ENCODE assay signal across 8 cellular contexts in genomic region chr12:120228291-120229070, GRCh38. TPM values are rescaled to one million over a fixed set of nuclear protein-coding genes. Genes with fewer than 3 reads are reported as not detected.
DNase-seq lines count a peak whose midpoint lies in the region; ATAC-seq, FAIRE-seq and TF ChIP-seq lines count a peak whose summit lies in the region.

No MANE protein-coding gene starts in this region.

- peak overlapping the region; percentile 88 for H3K27ac Mint-ChIP-seq in CD8-positive, alpha-beta T cell
- H3K27ac Mint-ChIP-seq in activated T-helper 17 cell treated with anti-CD3 and anti-CD28 coated beads, Interleukin-2, amount 50 U/mL, for 72 hours = peak overlapping the region; percentile 75
- peak overlapping the region; percentile 61 to 91 (median 84) for H3K27ac Mint-ChIP-seq in naive thymus-derived CD8-positive, alpha-beta T cell
- H3K27ac Mint-ChIP-seq in stimulated activated naive B cell treated with anti-CD40 and anti-IgM and Interleukin-4, amounts not matched to agents 10 μg/mL and 1 μg/mL and 100 μg/mL, for 72 hours = no peak overlapping the region

- POLR2A ChIA-PET in CD8-positive, alpha-beta T cell (lab: Charles Lee) = interaction anchor here (0.6 to 9.7 kb wide), 10 partner anchors 12 to 63 kb away, joined by 3 to 150 read pairs (median 10); partner anchors contain the start of genes PXN, RNU4-1, RNU4-2 and RPLP0
- POLR2A ChIA-PET in naive thymus-derived CD8-positive, alpha-beta T cell (lab: Charles Lee) = interaction anchor here (0.6 to 10.4 kb wide), 10 partner anchors 9 to 111 kb away, joined by 3 to 211 read pairs (median 6); partner anchors contain the start of genes PXN, RNU4-1, RNU4-2 and RPLP0

- no peaks in the 10 kb centered on the region for H3K27me3 ChIP-seq in CD8-positive, alpha-beta T cell (ENCODE audit: insufficient read depth, low read length)

- H3K36me3 Mint-ChIP-seq in CD8-positive, alpha-beta T cell = peaks cover 28% of the 10 kb centered on the region
- peaks cover 13% of the 10 kb centered on the region for H3K36me3 Mint-ChIP-seq in activated T-helper 17 cell treated with anti-CD3 and anti-CD28 coated beads, Interleukin-2, amount 50 U/mL, for 72 hours (ENCODE audit: low read depth)
- H3K36me3 Mint-ChIP-seq in naive thymus-derived CD8-positive, alpha-beta T cell = peaks cover 0 to 13% (median 0%) of the 10 kb centered on the region in 3 donors
- no peaks in the 10 kb centered on the region for H3K36me3 Mint-ChIP-seq in stimulated activated naive B cell treated with anti-CD40 and anti-IgM and Interleukin-4, amounts not matched to agents 10 μg/mL and 1 μg/mL and 100 μg/mL, for 72 hours

- no peak overlapping the region for H3K27ac ChIP-seq in CD8-positive, alpha-beta T cell (ENCODE audit: low read depth, low read length)

- FAIRE-seq in RCC 7860 (lab: Jason Lieb, UNC) = no peak

- H3K4me1 Mint-ChIP-seq in CD8-positive, alpha-beta T cell (ENCODE audit: low read depth) = peaks cover 82% of the 10 kb centered on the region
- peaks cover 47% of the 10 kb centered on the region for H3K4me1 Mint-ChIP-seq in activated T-helper 17 cell treated with anti-CD3 and anti-CD28 coated beads, Interleukin-2, amount 50 U/mL, for 72 hours
- H3K4me1 Mint-ChIP-seq in naive thymus-derived CD8-positive, alpha-beta T cell = peaks cover 36 to 90% (median 84%) of the 10 kb centered on the region in 4 donors
- H3K4me1 Mint-ChIP-seq in stimulated activated naive B cell treated with anti-CD40 and anti-IgM and Interleukin-4, amounts not matched to agents 10 μg/mL and 1 μg/mL and 100 μg/mL, for 72 hours = peaks cover 48 to 69% of the 10 kb centered on the region in 2 donors

- peaks cover 15% of the 10 kb centered on the region for H3K36me3 ChIP-seq in CD8-positive, alpha-beta T cell (ENCODE audit: insufficient read depth, low read length)

- H3K4me3 ChIP-seq in CD8-positive, alpha-beta T cell (ENCODE audit: low read depth, low read length) = peak overlapping the region; percentile 30
- H3K4me3 ChIP-seq in fibroblast of mammary gland (ENCODE audit: control insufficient read depth, low read depth, low read length) = no peak overlapping the region

- H3K27me3 Mint-ChIP-seq in CD8-positive, alpha-beta T cell (ENCODE audit: low read depth) = no peaks in the 10 kb centered on the region
- no peaks in the 10 kb centered on the region for H3K27me3 Mint-ChIP-seq in activated T-helper 17 cell treated with anti-CD3 and anti-CD28 coated beads, Interleukin-2, amount 50 U/mL, for 72 hours
- no peaks in the 10 kb centered on the region for H3K27me3 Mint-ChIP-seq in naive thymus-derived CD8-positive, alpha-beta T cell
- peaks cover 35 to 57% of the 10 kb centered on the region in 2 donors for H3K27me3 Mint-ChIP-seq in stimulated activated naive B cell treated with anti-CD40 and anti-IgM and Interleukin-4, amounts not matched to agents 10 μg/mL and 1 μg/mL and 100 μg/mL, for 72 hours

- H3K4me3 Mint-ChIP-seq in CD8-positive, alpha-beta T cell = peak overlapping the region; percentile 47
- H3K4me3 Mint-ChIP-seq in activated T-helper 17 cell treated with anti-CD3 and anti-CD28 coated beads, Interleukin-2, amount 50 U/mL, for 72 hours = peak overlapping the region; percentile 76
- H3K4me3 Mint-ChIP-seq in naive thymus-derived CD8-positive, alpha-beta T cell = peak overlapping the region; percentile 56 to 83 (median 74)
- peak overlapping the region in 1 of 2 donors; percentile 36 for H3K4me3 Mint-ChIP-seq in stimulated activated naive B cell treated with anti-CD40 and anti-IgM and Interleukin-4, amounts not matched to agents 10 μg/mL and 1 μg/mL and 100 μg/mL, for 72 hours

- no peaks in the 10 kb centered on the region for H3K9me3 Mint-ChIP-seq in CD8-positive, alpha-beta T cell
- H3K9me3 Mint-ChIP-seq in activated T-helper 17 cell treated with anti-CD3 and anti-CD28 coated beads, Interleukin-2, amount 50 U/mL, for 72 hours = no peaks in the 10 kb centered on the region
- no peaks in the 10 kb centered on the region for H3K9me3 Mint-ChIP-seq in naive thymus-derived CD8-positive, alpha-beta T cell
- H3K9me3 Mint-ChIP-seq in stimulated activated naive B cell treated with anti-CD40 and anti-IgM and Interleukin-4, amounts not matched to agents 10 μg/mL and 1 μg/mL and 100 μg/mL, for 72 hours = no peaks in the 10 kb centered on the region

- peak; percentile 80 for TF ChIP-seq CTCF in CD8-positive, alpha-beta T cell (IDR thresholded peaks at IDR 0.05)
- TF ChIP-seq CTCF in LNCAP (IDR thresholded peaks at IDR 0.05) (peak; percentile 96), fibroblast of mammary gland (conservative IDR thresholded peaks at IDR 0.05; ENCODE audit: control insufficient read depth, insufficient read depth, low read depth, low read length) (peak; percentile 86)

- CTCF ChIA-PET in CD8-positive, alpha-beta T cell (lab: Charles Lee) = interaction anchor here (0.6 to 11.1 kb wide), 30 partner anchors 10 to 238 kb away, joined by 3 to 458 read pairs (median 4); partner anchors contain the start of genes PLA2G1B, PXN, RNU4-1 and RNU4-2

- peak; percentile 73 to 92 (median 89) for DNase-seq in CD8-positive, alpha-beta T cell
- DNase-seq in RCC 7860 (ENCODE audit: low spot score) (peak; percentile 69), fibroblast of mammary gland (ENCODE audit: low read depth) (peak; percentile 78)
- DNase-seq in naive thymus-derived CD8-positive, alpha-beta T cell = peak; percentile 78 to 94 (median 86)
- DNase-seq in stimulated activated naive B cell treated with anti-CD40 and anti-IgM and Interleukin-4, amounts not matched to agents 10 μg/mL and 1 μg/mL and 100 μg/mL, for 72 hours = peak; percentile 69

- peaks cover 81% of the 10 kb centered on the region for H3K4me1 ChIP-seq in CD8-positive, alpha-beta T cell (ENCODE audit: insufficient read depth, low read length)

- intact Hi-C loops in CD8-positive, alpha-beta T cell (cut with DNase I, micrococcal nuclease) = loop anchor here (1.0 kb wide), 5 partner anchors 20 to 63 kb away; partner anchors contain the start of genes PXN (in 2 of the 2), RNU4-2 (in 1 of the 2) and RPLP0 (in 1 of the 2)

- H3K9me3 ChIP-seq in CD8-positive, alpha-beta T cell (ENCODE audit: low read length) = no peaks in the 10 kb centered on the region

- ATAC-seq in CD8-positive, alpha-beta T cell = peak; percentile 73
- ATAC-seq in GM21515 (IDR thresholded peaks at IDR 0.05; ENCODE audit: unreplicated experiment) = peak; percentile 67
- peak; percentile 58 for ATAC-seq in activated T-helper 17 cell treated with anti-CD3 and anti-CD28 coated beads, Interleukin-2, amount 50 U/mL, for 72 hours (replicated peaks)
- peak; percentile 85 for ATAC-seq in naive thymus-derived CD8-positive, alpha-beta T cell
- ATAC-seq in stimulated activated naive B cell treated with anti-CD40 and anti-IgM and Interleukin-4, amounts not matched to agents 10 μg/mL and 1 μg/mL and 100 μg/mL, for 72 hours (replicated peaks) = peak; percentile 90

RNA-seq across cellular contexts. Expression of gene RPLP0, which starts 27.6 kb away (rescaled TPM):
- total RNA-seq in CD8-positive, alpha-beta T cell = 1,000 to 10,000 TPM; 2,094 to 2,102 TPM
- total RNA-seq in activated T-helper 17 cell treated with anti-CD3 and anti-CD28 coated beads, Interleukin-2, amount 50 U/mL, for 72 hours = 1,000 to 10,000 TPM; 3,687 to 4,380 TPM
- 1,000 to 10,000 TPM; 1,511 to 1,568 TPM for total RNA-seq in naive thymus-derived CD8-positive, alpha-beta T cell
- 1,000 to 10,000 TPM; 1,821 to 2,320 (median 1,964) TPM for polyA plus RNA-seq in naive thymus-derived CD8-positive, alpha-beta T cell

RNA-seq across cellular contexts. Expression of gene GCN1, which starts 34.0 kb away (rescaled TPM):
- total RNA-seq in CD8-positive, alpha-beta T cell = 100 to 1,000 TPM; 161 to 163 TPM
- 100 to 1,000 TPM in 1 of 2 donors, 10 to 100 TPM in 1; 94.4 to 177 TPM for total RNA-seq in activated T-helper 17 cell treated with anti-CD3 and anti-CD28 coated beads, Interleukin-2, amount 50 U/mL, for 72 hours
- total RNA-seq in naive thymus-derived CD8-positive, alpha-beta T cell = 100 to 1,000 TPM; 132 to 133 TPM
- 10 to 100 TPM; 14.9 to 28.3 (median 23.8) TPM for polyA plus RNA-seq in naive thymus-derived CD8-positive, alpha-beta T cell

RNA-seq across cellular contexts. Expression of gene PXN, which starts 37.0 kb away (rescaled TPM):
- 100 to 1,000 TPM; 170 to 171 TPM for total RNA-seq in CD8-positive, alpha-beta T cell
- total RNA-seq in activated T-helper 17 cell treated with anti-CD3 and anti-CD28 coated beads, Interleukin-2, amount 50 U/mL, for 72 hours = 10 to 100 TPM; 44.8 to 65.5 TPM
- 10 to 100 TPM; 93.9 to 96.6 TPM for total RNA-seq in naive thymus-derived CD8-positive, alpha-beta T cell
- polyA plus RNA-seq in naive thymus-derived CD8-positive, alpha-beta T cell = 10 to 100 TPM; 64.3 to 95.6 (median 80.4) TPM
